ENCODE assay signal across 17 cellular contexts in genomic region chr7:51129527-51130472, GRCh38.
"Had no signal": no experiment of that assay in that cellular context is flagged by ENCODE, and none has a peak within 500 bp of the region (broad histone marks: within the 10 kb centered on the region; RNA-seq: fewer than 3 reads in every experiment).

No MANE protein-coding gene starts in this region.

- H3K27ac ChIP-seq: ascending aorta, foreskin keratinocyte, prostate gland, uterus had no signal

- H3K27me3 Mint-ChIP-seq: activated naive CD8-positive, alpha-beta T cell treated with anti-CD3 and anti-CD28 coated beads, Interleukin-2, amount 50 U/mL, for 24 hours; naive thymus-derived CD8-positive, alpha-beta T cell; stimulated activated naive CD8-positive, alpha-beta T cell treated with anti-CD3 and anti-CD28 coated beads, Interleukin-15, Interleukin-2, amounts not matched to agents 100 ng/mL and 50 ng/mL, for 24 hours had no signal

- H3K4me1 ChIP-seq: ascending aorta, foreskin keratinocyte, uterus had no signal

- H3K4me3 ChIP-seq: ascending aorta, mucosa of descending colon, prostate gland, uterus had no signal

- H3K9me3 ChIP-seq: ascending aorta, mucosa of descending colon, prostate gland, uterus had no signal

- H3K9me3 Mint-ChIP-seq: activated naive CD8-positive, alpha-beta T cell treated with anti-CD3 and anti-CD28 coated beads, Interleukin-2, amount 50 U/mL, for 24 hours; immature natural killer cell; naive thymus-derived CD8-positive, alpha-beta T cell; stimulated activated naive CD8-positive, alpha-beta T cell treated with anti-CD3 and anti-CD28 coated beads, Interleukin-15, Interleukin-2, amounts not matched to agents 100 ng/mL and 50 ng/mL, for 24 hours had no signal

- H3K4me1 Mint-ChIP-seq: activated naive CD8-positive, alpha-beta T cell treated with anti-CD3 and anti-CD28 coated beads, Interleukin-2, amount 50 U/mL, for 24 hours; immature natural killer cell; naive thymus-derived CD8-positive, alpha-beta T cell had no signal

- H3K27me3 ChIP-seq: ascending aorta, foreskin keratinocyte, uterus had no signal

- H3K4me3 Mint-ChIP-seq: activated naive CD8-positive, alpha-beta T cell treated with anti-CD3 and anti-CD28 coated beads, Interleukin-2, amount 50 U/mL, for 24 hours; immature natural killer cell; naive thymus-derived CD8-positive, alpha-beta T cell; stimulated activated naive CD8-positive, alpha-beta T cell treated with anti-CD3 and anti-CD28 coated beads, Interleukin-15, Interleukin-2, amounts not matched to agents 100 ng/mL and 50 ng/mL, for 24 hours had no signal

- DNase-seq: activated CD4-positive, alpha-beta T cell treated with anti-CD3 and anti-CD28 coated beads for 1 hour; activated CD4-positive, alpha-beta T cell treated with anti-CD3 and anti-CD28 coated beads, Interleukin-2, amount 50 U/mL, for 48 hours; activated naive CD4-positive, alpha-beta T cell treated with Interleukin-2 at 50 U/mL for 16 hours; activated naive CD8-positive, alpha-beta T cell treated with anti-CD3 and anti-CD28 coated beads, Interleukin-2, amount 50 U/mL, for 24 hours; foreskin keratinocyte; immature natural killer cell; left colon; mammary epithelial cell; mucosa of descending colon; naive thymus-derived CD8-positive, alpha-beta T cell; nucleus accumbens; T-helper 9 cell; uterus had no signal

- ATAC-seq: activated naive CD8-positive, alpha-beta T cell treated with anti-CD3 and anti-CD28 coated beads, Interleukin-2, amount 50 U/mL, for 24 hours; foreskin keratinocyte; left colon; mucosa of descending colon; naive thymus-derived CD8-positive, alpha-beta T cell; sciatic nerve had no signal

- H3K27ac Mint-ChIP-seq: activated naive CD8-positive, alpha-beta T cell treated with anti-CD3 and anti-CD28 coated beads, Interleukin-2, amount 50 U/mL, for 24 hours; immature natural killer cell; naive thymus-derived CD8-positive, alpha-beta T cell; stimulated activated naive CD8-positive, alpha-beta T cell treated with anti-CD3 and anti-CD28 coated beads, Interleukin-15, Interleukin-2, amounts not matched to agents 100 ng/mL and 50 ng/mL, for 24 hours had no signal

- H3K36me3 ChIP-seq: ascending aorta, prostate gland, uterus had no signal

- H3K36me3 Mint-ChIP-seq: immature natural killer cell; naive thymus-derived CD8-positive, alpha-beta T cell had no signal
